ENCODE assay signal across 19 cellular contexts in genomic region chr9:114685951-114686350, GRCh38. TPM values are rescaled to one million over a fixed set of nuclear protein-coding genes. Genes with fewer than 3 reads are reported as not detected.
DNase-seq lines count a peak whose midpoint lies in the region; ATAC-seq lines count a peak whose summit lies in the region.
"Had no signal": no experiment of that assay in that cellular context is flagged by ENCODE, and none has a peak within 500 bp of the region (broad histone marks: within the 10 kb centered on the region; RNA-seq: fewer than 3 reads in every experiment).

No MANE protein-coding gene starts in this region.

- intact Hi-C loops in activated CD4-positive, alpha-beta T cell treated with anti-CD3 and anti-CD28 coated beads, Interleukin-2, amount 10 ng/mL, durations not matched to agents 24 days and 14 days (cut with micrococcal nuclease): no loop called here
- intact Hi-C loops in cardiac septum (cut with DNase I): no loop called here

- DNase-seq in activated CD4-positive, alpha-beta T cell treated with anti-CD3 and anti-CD28 coated beads, Interleukin-2, amount 10 ng/mL, durations not matched to agents 24 days and 14 days: no peak
- DNase-seq in activated CD4-positive, alpha-beta T cell treated with anti-CD3 and anti-CD28 coated beads, Interleukin-2, amount 50 U/mL, for 4 hours: no peak
- DNase-seq in stimulated activated naive CD8-positive, alpha-beta T cell treated with anti-CD3 and anti-CD28 coated beads, Interleukin-15, Interleukin-2, amounts not matched to agents 100 U/mL and 50 U/mL, for 24 hours: no peak
- DNase-seq in activated naive CD8-positive, alpha-beta T cell treated with anti-CD3 and anti-CD28 coated beads for 36 hours: no peak
- DNase-seq in hepatic stellate cell (ENCODE audit: low spot score): no peak
- no peak for DNase-seq in cardiac septum (ENCODE audit: low spot score)
- DNase-seq in NK-92 treated with Interleukin-12 subunit alpha and Interleukin-12 subunit beta, amount 100 ng/mL, for 24 hours (lab: John Stamatoyannopoulos, UW): no peak
- DNase-seq: C1 segment of cervical spinal cord, Caco-2, DMS53, HFFc6, NCI-H1436, NCI-H2081, NCI-H524, OCI-M1 had no signal

- H3K27me3 Mint-ChIP-seq in activated CD4-positive, alpha-beta T cell treated with anti-CD3 and anti-CD28 coated beads, Interleukin-2, amount 10 ng/mL, durations not matched to agents 24 days and 14 days: no peaks in the 10 kb centered on the region
- H3K27me3 Mint-ChIP-seq in stimulated activated naive CD8-positive, alpha-beta T cell treated with anti-CD3 and anti-CD28 coated beads, Interleukin-15, Interleukin-2, amounts not matched to agents 100 ng/mL and 50 ng/mL, for 24 hours: no peaks in the 10 kb centered on the region
- no peaks in the 10 kb centered on the region for H3K27me3 Mint-ChIP-seq in activated naive CD8-positive, alpha-beta T cell treated with anti-CD3 and anti-CD28 coated beads for 36 hours

- H3K9me3 Mint-ChIP-seq in activated CD4-positive, alpha-beta T cell treated with anti-CD3 and anti-CD28 coated beads, Interleukin-2, amount 10 ng/mL, durations not matched to agents 24 days and 14 days: peaks cover 15% of the 10 kb centered on the region
- peaks cover 7% of the 10 kb centered on the region for H3K9me3 Mint-ChIP-seq in stimulated activated naive CD8-positive, alpha-beta T cell treated with anti-CD3 and anti-CD28 coated beads, Interleukin-15, Interleukin-2, amounts not matched to agents 100 ng/mL and 50 ng/mL, for 24 hours
- peaks cover 21% of the 10 kb centered on the region for H3K9me3 Mint-ChIP-seq in activated naive CD8-positive, alpha-beta T cell treated with anti-CD3 and anti-CD28 coated beads for 36 hours

- no peak for ATAC-seq in stimulated activated naive CD8-positive, alpha-beta T cell treated with anti-CD3 and anti-CD28 coated beads, Interleukin-15, Interleukin-2, amounts not matched to agents 100 U/mL and 50 U/mL, for 24 hours
- ATAC-seq: K562 had no signal

- peak overlapping the region; percentile 4 for H3K4me3 Mint-ChIP-seq in activated CD4-positive, alpha-beta T cell treated with anti-CD3 and anti-CD28 coated beads, Interleukin-2, amount 10 ng/mL, durations not matched to agents 24 days and 14 days
- peak overlapping the region; percentile 9 for H3K4me3 Mint-ChIP-seq in stimulated activated naive CD8-positive, alpha-beta T cell treated with anti-CD3 and anti-CD28 coated beads, Interleukin-15, Interleukin-2, amounts not matched to agents 100 ng/mL and 50 ng/mL, for 24 hours
- peak overlapping the region; percentile 3 for H3K4me3 Mint-ChIP-seq in activated naive CD8-positive, alpha-beta T cell treated with anti-CD3 and anti-CD28 coated beads for 36 hours
- H3K4me3 Mint-ChIP-seq: HFFc6 had no signal

- peaks cover 38% of the 10 kb centered on the region for H3K36me3 Mint-ChIP-seq in activated CD4-positive, alpha-beta T cell treated with anti-CD3 and anti-CD28 coated beads, Interleukin-2, amount 10 ng/mL, durations not matched to agents 24 days and 14 days (ENCODE audit: low read depth)
- peaks cover 22% of the 10 kb centered on the region for H3K36me3 Mint-ChIP-seq in stimulated activated naive CD8-positive, alpha-beta T cell treated with anti-CD3 and anti-CD28 coated beads, Interleukin-15, Interleukin-2, amounts not matched to agents 100 ng/mL and 50 ng/mL, for 24 hours (ENCODE audit: low read depth)
- H3K36me3 Mint-ChIP-seq in activated naive CD8-positive, alpha-beta T cell treated with anti-CD3 and anti-CD28 coated beads for 36 hours: peaks cover 48% of the 10 kb centered on the region

- H3K4me1 Mint-ChIP-seq in activated CD4-positive, alpha-beta T cell treated with anti-CD3 and anti-CD28 coated beads, Interleukin-2, amount 10 ng/mL, durations not matched to agents 24 days and 14 days: peaks cover 70% of the 10 kb centered on the region
- H3K4me1 Mint-ChIP-seq in stimulated activated naive CD8-positive, alpha-beta T cell treated with anti-CD3 and anti-CD28 coated beads, Interleukin-15, Interleukin-2, amounts not matched to agents 100 ng/mL and 50 ng/mL, for 24 hours (ENCODE audit: low read depth): peaks cover 78% of the 10 kb centered on the region
- peaks cover 62% of the 10 kb centered on the region for H3K4me1 Mint-ChIP-seq in activated naive CD8-positive, alpha-beta T cell treated with anti-CD3 and anti-CD28 coated beads for 36 hours

- peak overlapping the region; percentile 97 for H3K27ac Mint-ChIP-seq in activated CD4-positive, alpha-beta T cell treated with anti-CD3 and anti-CD28 coated beads, Interleukin-2, amount 10 ng/mL, durations not matched to agents 24 days and 14 days
- H3K27ac Mint-ChIP-seq in stimulated activated naive CD8-positive, alpha-beta T cell treated with anti-CD3 and anti-CD28 coated beads, Interleukin-15, Interleukin-2, amounts not matched to agents 100 ng/mL and 50 ng/mL, for 24 hours: peak overlapping the region; percentile 34
- peak overlapping the region; percentile 99 for H3K27ac Mint-ChIP-seq in activated naive CD8-positive, alpha-beta T cell treated with anti-CD3 and anti-CD28 coated beads for 36 hours
- H3K27ac Mint-ChIP-seq: HFFc6 had no signal

RNA-seq across cellular contexts. Expression of gene TEX48, which starts 4.0 kb away (rescaled TPM):
- total RNA-seq in activated CD4-positive, alpha-beta T cell treated with anti-CD3 and anti-CD28 coated beads, Interleukin-2, amount 10 ng/mL, durations not matched to agents 24 days and 14 days: 0.52 and 0.56 TPM in 2 replicates
- under 1 TPM; 0.70 to 0.80 TPM for total RNA-seq in activated naive CD8-positive, alpha-beta T cell treated with anti-CD3 and anti-CD28 coated beads for 36 hours
- not detected for total RNA-seq in cardiac septum
- total RNA-seq: A172, Caco-2, H4, HFFc6, K562 had no signal

RNA-seq across cellular contexts. Expression of gene TEX53, which starts 28.3 kb away (rescaled TPM):
- not detected in 2 replicates for total RNA-seq in activated CD4-positive, alpha-beta T cell treated with anti-CD3 and anti-CD28 coated beads, Interleukin-2, amount 10 ng/mL, durations not matched to agents 24 days and 14 days
- total RNA-seq in activated naive CD8-positive, alpha-beta T cell treated with anti-CD3 and anti-CD28 coated beads for 36 hours: not detected
- not detected for total RNA-seq in cardiac septum
- total RNA-seq: A172, Caco-2, H4, HFFc6, K562 had no signal

Comparison
In these comparisons a context has a peak if more than half of its experiments do, and no peak if none do; other contexts are left out.
1. H3K27ac Mint-ChIP-seq: peak in every context shown above with its lines; median percentile 99 in activated naive CD8-positive, alpha-beta T cell treated with anti-CD3 and anti-CD28 coated beads for 36 hours; 97 in activated CD4-positive, alpha-beta T cell treated with anti-CD3 and anti-CD28 coated beads, Interleukin-2, amount 10 ng/mL, durations not matched to agents 24 days and 14 days; 34 in stimulated activated naive CD8-positive, alpha-beta T cell treated with anti-CD3 and anti-CD28 coated beads, Interleukin-15, Interleukin-2, amounts not matched to agents 100 ng/mL and 50 ng/mL, for 24 hours.